In genomic region chr9:95522871-95523370, GRCh38 we compare ENCODE assay signal across 20 cellular contexts. TPM values are rescaled to one million over a fixed set of nuclear protein-coding genes. Genes with fewer than 3 reads are reported as not detected.
DNase-seq lines count a peak whose midpoint lies in the region; ATAC-seq lines count a peak whose summit lies in the region.
"Had no signal": no experiment of that assay in that cellular context is flagged by ENCODE, and none has a peak within 500 bp of the region (broad histone marks: within the 10 kb centered on the region; RNA-seq: fewer than 3 reads in every experiment).

No MANE protein-coding gene starts in this region.

- WGBS in mesodermal cell (ENCODE audit: insufficient coverage in 2 of 2), 2 experiments: 67 to 73% methylated on average over 1 to 2 of the region's 3 CpGs

- H3K4me3 ChIP-seq in mesodermal cell (ENCODE audit: extremely low read depth, insufficient read depth, low read length, poor library complexity, severe bottlenecking): no peak overlapping the region

- ATAC-seq in HG03196 (IDR thresholded peaks at IDR 0.05; ENCODE audit: unreplicated experiment): no peak
- no peak for ATAC-seq in effector memory CD8-positive, alpha-beta T cell (replicated peaks)
- ATAC-seq: HCT116, HepG2 had no signal

- peak; percentile 85 for DNase-seq in ELF-1 (ENCODE audit: low read depth, low spot score)
- DNase-seq in astrocyte of the hippocampus (ENCODE audit: low read depth, low spot score): peak; percentile 11
- no peak for DNase-seq in NOMO-1 treated with dmso at 0.1 percent for 144 hours (lab: John Stamatoyannopoulos, UW; ENCODE audit: unreplicated experiment)
- no peak for DNase-seq in head of caudate nucleus
- DNase-seq in effector memory CD8-positive, alpha-beta T cell: no peak
- DNase-seq: ACHN; BE2C; CD4-positive, alpha-beta memory T cell; DMS153; DMS79; GF-D8; GOT3; H7; HFFc6 had no signal

- H3K4me3 Mint-ChIP-seq in effector memory CD8-positive, alpha-beta T cell: no peak overlapping the region
- H3K4me3 Mint-ChIP-seq: CD14-positive monocyte; CD4-positive, alpha-beta memory T cell; HFFc6; IgD-negative memory B cell had no signal

- no peaks in the 10 kb centered on the region for H3K36me3 ChIP-seq in mesodermal cell (ENCODE audit: control insufficient read depth, insufficient read depth, low read length)
- H3K36me3 ChIP-seq: BE2C had no signal

- H3K27ac Mint-ChIP-seq in effector memory CD8-positive, alpha-beta T cell: no peak overlapping the region
- H3K27ac Mint-ChIP-seq: CD14-positive monocyte; CD4-positive, alpha-beta memory T cell; HFFc6 had no signal

- peaks cover 16 to 39% of the 10 kb centered on the region in 2 donors for H3K27me3 Mint-ChIP-seq in effector memory CD8-positive, alpha-beta T cell

- H3K27ac ChIP-seq in mesodermal cell (ENCODE audit: low read depth, low read length, severe bottlenecking): peak overlapping the region; percentile 16

- peaks cover 5% of the 10 kb centered on the region for H3K9me3 ChIP-seq in mesodermal cell (ENCODE audit: control insufficient read depth, low read length)
- H3K9me3 ChIP-seq: BE2C had no signal

- H3K36me3 Mint-ChIP-seq in effector memory CD8-positive, alpha-beta T cell (ENCODE audit: insufficient read depth): no peaks in the 10 kb centered on the region
- H3K36me3 Mint-ChIP-seq: CD14-positive monocyte; CD4-positive, alpha-beta memory T cell; IgD-negative memory B cell had no signal

- peaks cover 0 to 6% of the 10 kb centered on the region in 2 donors for H3K9me3 Mint-ChIP-seq in effector memory CD8-positive, alpha-beta T cell

- peaks cover 0 to 2% of the 10 kb centered on the region in 2 donors for H3K4me1 Mint-ChIP-seq in effector memory CD8-positive, alpha-beta T cell (ENCODE audit: low read depth in 2 of 2)
- H3K4me1 Mint-ChIP-seq: CD14-positive monocyte; CD4-positive, alpha-beta memory T cell had no signal

- H3K4me1 ChIP-seq in mesodermal cell (ENCODE audit: control insufficient read depth, insufficient read depth, low read length, poor library complexity, severe bottlenecking): peaks cover 4% of the 10 kb centered on the region
- H3K4me1 ChIP-seq: BE2C had no signal

- intact Hi-C loops in head of caudate nucleus (cut with DNase I): no loop called here

RNA-seq across cellular contexts. Expression of gene PTCH1, which starts 6.2 kb away (rescaled TPM):
- polyA plus RNA-seq in mesodermal cell (2013, experiment 1 of 2): 18.2 TPM
- polyA plus RNA-seq in mesodermal cell (2013, experiment 2 of 2): 15.8 TPM
- polyA plus RNA-seq: CD14-positive monocyte had no signal

Comparison
In these comparisons a context has a peak if more than half of its experiments do, and no peak if none do; other contexts are left out.
1. DNase-seq: peak in ELF-1 (single experiment) and astrocyte of the hippocampus (single experiment); none in NOMO-1 treated with dmso at 0.1 percent for 144 hours (single experiment), head of caudate nucleus (0 of 42) and effector memory CD8-positive, alpha-beta T cell (0 of 3).